27 cellular contexts compared by ENCODE assay signal in genomic region chr14:61287196-61287595, GRCh38.
"Had no signal": no experiment of that assay in that cellular context is flagged by ENCODE, and none has a peak within 500 bp of the region (broad histone marks: within the 10 kb centered on the region; RNA-seq: fewer than 3 reads in every experiment).

No MANE protein-coding gene starts in this region.

- H3K36me3 ChIP-seq: pancreas, prostate gland, sigmoid colon, suprapubic skin, upper lobe of right lung had no signal

- ATAC-seq: left cardiac atrium; naive thymus-derived CD4-positive, alpha-beta T cell; pancreas; T-cell; upper lobe of right lung had no signal

- H3K4me1 ChIP-seq: prostate gland, upper lobe of right lung had no signal

- H3K27ac ChIP-seq: pancreas, prostate gland, sigmoid colon, suprapubic skin, tibial artery, upper lobe of right lung, VCaP had no signal

- H3K9me3 ChIP-seq: pancreas, prostate gland, sigmoid colon, suprapubic skin, tibial artery, upper lobe of right lung had no signal

- H3K4me3 ChIP-seq: pancreas, prostate gland, sigmoid colon, suprapubic skin, tibial artery, upper lobe of right lung had no signal

- FAIRE-seq: colon, endometrium, pancreas, small intestine had no signal

- DNase-seq: activated CD4-positive, alpha-beta T cell treated with anti-CD3 and anti-CD28 coated beads for 4 hours; activated CD4-positive, alpha-beta T cell treated with anti-CD3 and anti-CD28 coated beads, Interleukin-2, amount 50 U/mL, for 4 hours; activated effector memory CD4-positive, alpha-beta T cell treated with Interleukin-2 at 50 U/mL for 16 hours; activated naive CD4-positive, alpha-beta T cell treated with Interleukin-2 at 50 U/mL for 16 hours; activated T-cell treated with anti-CD3 and anti-CD28 coated beads for 4 hours; anterior cingulate cortex; dermis blood vessel endothelial cell; effector CD4-positive, alpha-beta T cell; foreskin melanocyte; glutamatergic neuron; islet precursor cell; left cardiac atrium; naive thymus-derived CD4-positive, alpha-beta T cell; nucleus accumbens; pancreas; sigmoid colon; small intestine; stimulated activated CD4-positive, alpha-beta T cell treated with anti-CD3 and anti-CD28 coated beads, Interleukin-2, amount 100 ng/mL, for 24 hours; stimulated activated naive B cell treated with anti-CD40 and anti-IgM and Interleukin-4, amounts not matched to agents 10 μg/mL and 1 μg/mL and 100 μg/mL, for 72 hours; T-cell; tibial artery; upper lobe of right lung had no signal
